Comparison of ENCODE assay signal across 18 cellular contexts in genomic region chr6:75234126-75234865, GRCh38. TPM values are rescaled to one million over a fixed set of nuclear protein-coding genes. Genes with fewer than 3 reads are reported as not detected.
DNase-seq lines count a peak whose midpoint lies in the region; ATAC-seq and TF ChIP-seq lines count a peak whose summit lies in the region.
"Had no signal": no experiment of that assay in that cellular context is flagged by ENCODE, and none has a peak within 500 bp of the region (broad histone marks: within the 10 kb centered on the region; RNA-seq: fewer than 3 reads in every experiment).

No MANE protein-coding gene starts in this region.

- H3K27me3 ChIP-seq in CD8-positive, alpha-beta memory T cell (ENCODE audit: insufficient read depth, low read length, poor library complexity, severe bottlenecking) = no peaks in the 10 kb centered on the region
- H3K27me3 ChIP-seq: thyroid gland had no signal

- CTCF ChIA-PET in CD8-positive, alpha-beta memory T cell (lab: Charles Lee) = interaction anchor here (1.1 kb wide), 1 partner anchor 10 kb away, joined by 3 read pairs; the partner anchor contains the start of gene COX7A2

- H3K9me3 ChIP-seq in CD8-positive, alpha-beta memory T cell (ENCODE audit: low read length) = no peaks in the 10 kb centered on the region
- H3K9me3 ChIP-seq: thyroid gland had no signal

- TF ChIP-seq CTCF in fibroblast of the aortic adventitia (IDR thresholded peaks at IDR 0.05; ENCODE audit: insufficient read depth, low read length) (no peak), nephron (IDR thresholded peaks at IDR 0.05; ENCODE audit: unreplicated experiment in 3 of 3) (no peak)

- peaks cover 18% of the 10 kb centered on the region for H3K36me3 Mint-ChIP-seq in nephron (ENCODE audit: low read depth)
- peaks cover 0 to 37% (median 0%) of the 10 kb centered on the region in 3 donors for H3K36me3 Mint-ChIP-seq in CD8-positive, alpha-beta memory T cell

- no peaks in the 10 kb centered on the region for H3K27me3 Mint-ChIP-seq in nephron (ENCODE audit: low read depth)
- no peaks in the 10 kb centered on the region for H3K27me3 Mint-ChIP-seq in CD8-positive, alpha-beta memory T cell
- H3K27me3 Mint-ChIP-seq: activated CD4-positive, alpha-beta T cell treated with anti-CD3 and anti-CD28 coated beads, Interleukin-2, amount 10 ng/mL, durations not matched to agents 24 days and 14 days; activated CD8-positive, alpha-beta memory T cell treated with anti-CD3 and anti-CD28 coated beads, Interleukin-2, amount 10 ng/mL, durations not matched to agents 7 days and 5 days; activated naive CD4-positive, alpha-beta T cell treated with anti-CD3 and anti-CD28 coated beads, Interleukin-2, amount 50 U/mL, for 24 hours had no signal

- peaks cover 57% of the 10 kb centered on the region for H3K4me1 Mint-ChIP-seq in nephron
- peaks cover 0 to 4% (median 0%) of the 10 kb centered on the region in 3 donors for H3K4me1 Mint-ChIP-seq in CD8-positive, alpha-beta memory T cell

- H3K27ac ChIP-seq in angular gyrus (ENCODE audit: low read depth, low read length) = peak overlapping the region; percentile 10
- no peak overlapping the region for H3K27ac ChIP-seq in CD8-positive, alpha-beta memory T cell (ENCODE audit: low read depth, low read length)
- H3K27ac ChIP-seq: thyroid gland had no signal

- H3K9me3 Mint-ChIP-seq in nephron = no peaks in the 10 kb centered on the region
- no peaks in the 10 kb centered on the region for H3K9me3 Mint-ChIP-seq in CD8-positive, alpha-beta memory T cell
- H3K9me3 Mint-ChIP-seq: activated CD4-positive, alpha-beta T cell treated with anti-CD3 and anti-CD28 coated beads, Interleukin-2, amount 10 ng/mL, durations not matched to agents 24 days and 14 days; activated naive CD4-positive, alpha-beta T cell treated with anti-CD3 and anti-CD28 coated beads, Interleukin-2, amount 50 U/mL, for 24 hours; T-helper 1 cell treated with Interleukin-12 subunit alpha and Interleukin-12 subunit beta and Interleukin-4 antibody, amounts not matched to agents 30 μg/mL and 1 μg/mL, for 36 hours had no signal

- peaks cover 4% of the 10 kb centered on the region for H3K36me3 ChIP-seq in CD8-positive, alpha-beta memory T cell (ENCODE audit: insufficient read depth, low read length)

- ATAC-seq in HG03159 (IDR thresholded peaks at IDR 0.05; ENCODE audit: unreplicated experiment) = no peak
- ATAC-seq: activated CD8-positive, alpha-beta memory T cell treated with anti-CD3 and anti-CD28 coated beads, Interleukin-2, amount 10 ng/mL, durations not matched to agents 7 days and 5 days; Panc1 had no signal

- peak overlapping the region in 2 of 3 experiments; percentile 35 to 69 for H3K27ac Mint-ChIP-seq in nephron
- H3K27ac Mint-ChIP-seq in CD8-positive, alpha-beta memory T cell = no peak overlapping the region
- H3K27ac Mint-ChIP-seq: activated CD4-positive, alpha-beta T cell treated with anti-CD3 and anti-CD28 coated beads, Interleukin-2, amount 10 ng/mL, durations not matched to agents 24 days and 14 days; activated CD8-positive, alpha-beta memory T cell treated with anti-CD3 and anti-CD28 coated beads, Interleukin-2, amount 10 ng/mL, durations not matched to agents 7 days and 5 days; activated naive CD4-positive, alpha-beta T cell treated with anti-CD3 and anti-CD28 coated beads, Interleukin-2, amount 50 U/mL, for 24 hours; T-helper 1 cell treated with Interleukin-12 subunit alpha and Interleukin-12 subunit beta and Interleukin-4 antibody, amounts not matched to agents 30 μg/mL and 1 μg/mL, for 36 hours had no signal

- H3K4me3 ChIP-seq in fibroblast of the aortic adventitia (ENCODE audit: low read depth, low read length) = no peak overlapping the region
- H3K4me3 ChIP-seq in CD8-positive, alpha-beta memory T cell (ENCODE audit: low read length) = no peak overlapping the region
- H3K4me3 ChIP-seq: lung, thyroid gland had no signal

- no peaks in the 10 kb centered on the region for H3K4me1 ChIP-seq in CD8-positive, alpha-beta memory T cell (ENCODE audit: insufficient read depth, low read length)
- H3K4me1 ChIP-seq: thyroid gland had no signal

- H3K4me3 Mint-ChIP-seq in nephron = no peak overlapping the region
- no peak overlapping the region for H3K4me3 Mint-ChIP-seq in CD8-positive, alpha-beta memory T cell
- H3K4me3 Mint-ChIP-seq: activated CD4-positive, alpha-beta T cell treated with anti-CD3 and anti-CD28 coated beads, Interleukin-2, amount 10 ng/mL, durations not matched to agents 24 days and 14 days; activated CD8-positive, alpha-beta memory T cell treated with anti-CD3 and anti-CD28 coated beads, Interleukin-2, amount 10 ng/mL, durations not matched to agents 7 days and 5 days; activated naive CD4-positive, alpha-beta T cell treated with anti-CD3 and anti-CD28 coated beads, Interleukin-2, amount 50 U/mL, for 24 hours; T-helper 1 cell treated with Interleukin-12 subunit alpha and Interleukin-12 subunit beta and Interleukin-4 antibody, amounts not matched to agents 30 μg/mL and 1 μg/mL, for 36 hours had no signal

- DNase-seq in NCI-H1092 (lab: John Stamatoyannopoulos, UW) (peak; percentile 2), fibroblast of the aortic adventitia (ENCODE audit: low read depth) (peak; percentile 22), NCI-H187 treated with DMSO at 0.1 percent for 48 hours (lab: John Stamatoyannopoulos, UW) (no peak)
- no peak for DNase-seq in CD8-positive, alpha-beta memory T cell
- DNase-seq: activated CD8-positive, alpha-beta memory T cell treated with anti-CD3 and anti-CD28 coated beads, Interleukin-2, amount 10 ng/mL, durations not matched to agents 7 days and 5 days; dermis blood vessel endothelial cell; NCI-H1105 treated with DMSO at 0.1 percent for 48 hours; stimulated activated CD4-positive, alpha-beta T cell treated with anti-CD3 and anti-CD28 coated beads, Interleukin-4, amount 100 ng/mL, for 1 hour; stimulated activated naive CD4-positive, alpha-beta T cell treated with Interleukin-2 at 50 U/mL for 16 hours; thyroid gland had no signal

- POLR2A ChIA-PET in CD8-positive, alpha-beta memory T cell (lab: Charles Lee) = no interaction called here

RNA-seq across cellular contexts. Expression of gene COX7A2, which starts 9.3 kb away (rescaled TPM):
- total RNA-seq in fibroblast of the aortic adventitia (ENCODE audit: low replicate concordance) = 34.1 and 197 TPM in 2 replicates
- 100 to 1,000 TPM; 504 to 527 TPM for total RNA-seq in CD8-positive, alpha-beta memory T cell
- polyA plus RNA-seq in CD8-positive, alpha-beta memory T cell = 853 TPM

RNA-seq across cellular contexts. Expression of gene COL12A1, which starts 28.4 kb away (rescaled TPM):
- total RNA-seq in fibroblast of the aortic adventitia (ENCODE audit: low replicate concordance) = 139 and 342 TPM in 2 replicates
- total RNA-seq in CD8-positive, alpha-beta memory T cell = not detected
- polyA plus RNA-seq in CD8-positive, alpha-beta memory T cell = not detected
- total RNA-seq: activated CD8-positive, alpha-beta memory T cell treated with anti-CD3 and anti-CD28 coated beads, Interleukin-2, amount 10 ng/mL, durations not matched to agents 7 days and 5 days had no signal

RNA-seq across cellular contexts. Expression of gene TMEM30A, which starts 50.3 kb away (rescaled TPM):
- 93.9 and 136 TPM in 2 replicates for total RNA-seq in fibroblast of the aortic adventitia (ENCODE audit: low replicate concordance)
- 10 to 100 TPM; 54.8 to 61.8 TPM for total RNA-seq in CD8-positive, alpha-beta memory T cell
- polyA plus RNA-seq in CD8-positive, alpha-beta memory T cell = 56.3 TPM

Comparison
In these comparisons a context has a peak if more than half of its experiments do, and no peak if none do; other contexts are left out.
1. DNase-seq: peak in NCI-H1092 (single experiment) and fibroblast of the aortic adventitia (single experiment); none in CD8-positive, alpha-beta memory T cell (0 of 5) and NCI-H187 treated with DMSO at 0.1 percent for 48 hours (single experiment).
2. H3K27ac Mint-ChIP-seq: peak in nephron (2 of 3); none in CD8-positive, alpha-beta memory T cell (0 of 8).
3. RNA of gene COL12A1, which starts 28.4 kb away (total RNA-seq): 139 to 342 TPM in fibroblast of the aortic adventitia; not detected in CD8-positive, alpha-beta memory T cell; every median in the first group is over 100 times any median in the second.